1 cellular context compared by ENCODE assay signal in genomic region chr6:41066867-41067304, GRCh38.
TF ChIP-seq lines count a peak whose summit lies in the region.

No MANE protein-coding gene starts in this region.

TF ChIP-seq in HepG2, 621 proteins besides CTCF, POLR2A, EP300 and RAD21 (continued from another document and continues in another):
- no peak for TF ChIP-seq ZMAT5 (CRISPR knock-in tag; IDR thresholded peaks at IDR 0.05; ENCODE audit: borderline replicate concordance, low read depth)
- TF ChIP-seq CEBPG (CRISPR knock-in tag; IDR thresholded peaks at IDR 0.05) = 0 out of 2 replicates have a peak, but pooled peaks have one; percentile 5
- TF ChIP-seq GMEB2 (CRISPR knock-in tag; IDR thresholded peaks at IDR 0.05; ENCODE audit: low read depth) = no peak
- no peak for TF ChIP-seq AGO1 (IDR thresholded peaks at IDR 0.05; ENCODE audit: low read depth, low read length, poor library complexity, severe bottlenecking)
- TF ChIP-seq TOPORS (CRISPR knock-in tag; IDR thresholded peaks at IDR 0.05) = no peak
- no peak for TF ChIP-seq BRF2 (CRISPR knock-in tag; IDR thresholded peaks at IDR 0.05)
- TF ChIP-seq RARG (CRISPR knock-in tag; IDR thresholded peaks at IDR 0.05; ENCODE audit: low read depth) = no peak
- no peak for TF ChIP-seq ZNF879 (CRISPR knock-in tag; IDR thresholded peaks at IDR 0.05)
- TF ChIP-seq KDM1A (CRISPR knock-in tag; IDR thresholded peaks at IDR 0.05) = no peak
- no peak for TF ChIP-seq HOXA9 (CRISPR knock-in tag; IDR thresholded peaks at IDR 0.05; ENCODE audit: borderline replicate concordance)
- no peak for TF ChIP-seq ZNF841 (CRISPR knock-in tag; IDR thresholded peaks at IDR 0.05; ENCODE audit: borderline replicate concordance)
- no peak for TF ChIP-seq ARNT (IDR thresholded peaks at IDR 0.05)
- TF ChIP-seq ZNF337 (CRISPR knock-in tag; IDR thresholded peaks at IDR 0.05; ENCODE audit: borderline replicate concordance, low read depth) = no peak
- TF ChIP-seq PRPF4 (IDR thresholded peaks at IDR 0.05; ENCODE audit: low read depth, low read length, poor library complexity, severe bottlenecking) = no peak
- TF ChIP-seq TBX3 (IDR thresholded peaks at IDR 0.05; ENCODE audit: borderline replicate concordance) = no peak
- TF ChIP-seq ZNF781 (CRISPR knock-in tag; IDR thresholded peaks at IDR 0.05; ENCODE audit: borderline replicate concordance, not compliant biosample characterization) = no peak
- TF ChIP-seq THAP11 (CRISPR knock-in tag; IDR thresholded peaks at IDR 0.05) = 0 out of 2 replicates have a peak, but pooled peaks have one; percentile 13
- no peak for TF ChIP-seq ZNF614 (CRISPR knock-in tag; IDR thresholded peaks at IDR 0.05; ENCODE audit: borderline replicate concordance)
- 0 out of 2 replicates have a peak, but pooled peaks have one; percentile 47 for TF ChIP-seq ZFP1 (CRISPR knock-in tag; IDR thresholded peaks at IDR 0.05)
- no peak for TF ChIP-seq ZNF253 (CRISPR knock-in tag; IDR thresholded peaks at IDR 0.05; ENCODE audit: borderline replicate concordance)
- TF ChIP-seq THYN1 (CRISPR knock-in tag; IDR thresholded peaks at IDR 0.05; ENCODE audit: borderline replicate concordance, low read depth) = no peak
- no peak for TF ChIP-seq GMEB1 (CRISPR knock-in tag; IDR thresholded peaks at IDR 0.05; ENCODE audit: borderline replicate concordance)
- TF ChIP-seq KLF16 (CRISPR knock-in tag; IDR thresholded peaks at IDR 0.05) = 0 out of 4 replicates have a peak, but pooled peaks of 1 of the 2 experiments have one; percentile 28
- TF ChIP-seq ZNF343 (CRISPR knock-in tag; IDR thresholded peaks at IDR 0.05) = no peak
- TF ChIP-seq FOXO1 (CRISPR knock-in tag; IDR thresholded peaks at IDR 0.05) = no peak
- no peak for TF ChIP-seq ZNF788 (CRISPR knock-in tag; IDR thresholded peaks at IDR 0.05; ENCODE audit: borderline replicate concordance)
- TF ChIP-seq MXI1 (IDR thresholded peaks at IDR 0.05; ENCODE audit: borderline replicate concordance, low read depth, low read length) = no peak
- no peak for TF ChIP-seq GZF1 (CRISPR knock-in tag; IDR thresholded peaks at IDR 0.05)
- no peak for TF ChIP-seq TEF (CRISPR knock-in tag; IDR thresholded peaks at IDR 0.05)
- TF ChIP-seq ZBTB25 (CRISPR knock-in tag; IDR thresholded peaks at IDR 0.05) = 0 out of 2 replicates have a peak, but pooled peaks have one; percentile 56
- TF ChIP-seq YEATS4 (CRISPR knock-in tag; IDR thresholded peaks at IDR 0.05; ENCODE audit: borderline replicate concordance) = no peak
- no peak for TF ChIP-seq ZNF296 (CRISPR knock-in tag; conservative IDR thresholded peaks at IDR 0.05)
- TF ChIP-seq CBX5 (CRISPR knock-in tag; IDR thresholded peaks at IDR 0.05; ENCODE audit: borderline replicate concordance) = no peak
- no peak for TF ChIP-seq ZNF460 (CRISPR knock-in tag; IDR thresholded peaks at IDR 0.05; ENCODE audit: borderline replicate concordance)
- no peak for TF ChIP-seq ZSCAN30 (CRISPR knock-in tag; IDR thresholded peaks at IDR 0.05)
- TF ChIP-seq AFF4 (CRISPR knock-in tag; IDR thresholded peaks at IDR 0.05) = no peak
- TF ChIP-seq GPBP1L1 (CRISPR knock-in tag; IDR thresholded peaks at IDR 0.05) = no peak
- no peak for TF ChIP-seq ZNF782 (CRISPR knock-in tag; IDR thresholded peaks at IDR 0.05; ENCODE audit: borderline replicate concordance)
- TF ChIP-seq ELF4 (CRISPR knock-in tag; IDR thresholded peaks at IDR 0.05; ENCODE audit: borderline replicate concordance) = no peak
- TF ChIP-seq ZNF563 (CRISPR knock-in tag; IDR thresholded peaks at IDR 0.05) = no peak
- TF ChIP-seq ZMYM2 (CRISPR knock-in tag; IDR thresholded peaks at IDR 0.05) = no peak
- TF ChIP-seq ZBTB34 (CRISPR knock-in tag; IDR thresholded peaks at IDR 0.05) = no peak
- TF ChIP-seq ZNF274 (CRISPR knock-in tag; IDR thresholded peaks at IDR 0.05) = no peak
- TF ChIP-seq PPARG (CRISPR knock-in tag; conservative IDR thresholded peaks at IDR 0.05) = peak; percentile 46
- no peak for TF ChIP-seq ZNF335 (CRISPR knock-in tag; IDR thresholded peaks at IDR 0.05)
- TF ChIP-seq ZNF282 (IDR thresholded peaks at IDR 0.05; ENCODE audit: partially characterized antibody) = no peak
- no peak for TF ChIP-seq ZNF772 (CRISPR knock-in tag; IDR thresholded peaks at IDR 0.05)
- no peak for TF ChIP-seq SALL1 (CRISPR knock-in tag; IDR thresholded peaks at IDR 0.05)
- TF ChIP-seq NAIF1 (CRISPR knock-in tag; IDR thresholded peaks at IDR 0.05; ENCODE audit: borderline replicate concordance) = no peak
- TF ChIP-seq ZNF562 (CRISPR knock-in tag; IDR thresholded peaks at IDR 0.05; ENCODE audit: borderline replicate concordance) = no peak
- peak; percentile 75; the same call in 1 of the 2 replicates for TF ChIP-seq ERF (CRISPR knock-in tag; IDR thresholded peaks at IDR 0.05)
- no peak for TF ChIP-seq PHF21A (CRISPR knock-in tag; IDR thresholded peaks at IDR 0.05)
- 0 out of 2 replicates have a peak, but pooled peaks have one; percentile 43 for TF ChIP-seq ZNF747 (CRISPR knock-in tag; IDR thresholded peaks at IDR 0.05; ENCODE audit: borderline replicate concordance)
- TF ChIP-seq NFE2L1 (CRISPR knock-in tag; IDR thresholded peaks at IDR 0.05; ENCODE audit: borderline replicate concordance) = no peak
- TF ChIP-seq ATM (IDR thresholded peaks at IDR 0.05; ENCODE audit: borderline replicate concordance) = no peak
- 0 out of 2 replicates have a peak, but pooled peaks have one; percentile 13 for TF ChIP-seq HOXA5 (CRISPR knock-in tag; IDR thresholded peaks at IDR 0.05)
- no peak for TF ChIP-seq ZNF713 (CRISPR knock-in tag; IDR thresholded peaks at IDR 0.05)
- TF ChIP-seq ZFP36 (IDR thresholded peaks at IDR 0.05; ENCODE audit: borderline replicate concordance, low read depth, low read length, partially characterized antibody) = no peak
- peak; percentile 37; the same call in 1 of the 2 replicates for TF ChIP-seq SOX5 (CRISPR knock-in tag; IDR thresholded peaks at IDR 0.05; ENCODE audit: borderline replicate concordance)
- TF ChIP-seq CENPX (CRISPR knock-in tag; IDR thresholded peaks at IDR 0.05) = no peak
- TF ChIP-seq TMF1 (CRISPR knock-in tag; IDR thresholded peaks at IDR 0.05; ENCODE audit: low read depth) = no peak
- no peak for TF ChIP-seq ARHGAP35 (CRISPR knock-in tag; IDR thresholded peaks at IDR 0.05; ENCODE audit: borderline replicate concordance)
- no peak for TF ChIP-seq PBX3 (CRISPR knock-in tag; IDR thresholded peaks at IDR 0.05; ENCODE audit: borderline replicate concordance)
